18 cellular contexts compared by ENCODE assay signal in genomic region chrX:118864063-118864630, GRCh38. TPM values are rescaled to one million over a fixed set of nuclear protein-coding genes. Genes with fewer than 3 reads are reported as not detected.
"Had no signal": no experiment of that assay in that cellular context is flagged by ENCODE, and none has a peak within 500 bp of the region (broad histone marks: within the 10 kb centered on the region; RNA-seq: fewer than 3 reads in every experiment).

No MANE protein-coding gene starts in this region.

- H3K4me3 ChIP-seq: heart right ventricle, right atrium auricular region, sigmoid colon had no signal

- H3K36me3 ChIP-seq: heart right ventricle, right atrium auricular region, sigmoid colon had no signal

- H3K27ac ChIP-seq: heart right ventricle, right atrium auricular region, sigmoid colon had no signal

- H3K4me1 ChIP-seq: heart right ventricle, right atrium auricular region had no signal

- H3K9me3 ChIP-seq: heart right ventricle, right atrium auricular region, sigmoid colon had no signal

- DNase-seq: endodermal cell; erythroblast; foreskin melanocyte; heart right ventricle; hypothalamus; kidney glomerular epithelial cell; mammary epithelial cell; naive thymus-derived CD8-positive, alpha-beta T cell; posterior cingulate gyrus; sigmoid colon; small intestine; stimulated activated CD4-positive, alpha-beta T cell treated with anti-CD3 and anti-CD28 coated beads, Interleukin-12 subunit alpha, Interleukin-12 subunit beta, amount 100 ng/mL, for 4 hours; stimulated activated naive CD4-positive, alpha-beta T cell treated with Interleukin-2 at 50 U/mL for 16 hours; trophoblast cell had no signal

- ATAC-seq: heart right ventricle; left lobe of liver; naive thymus-derived CD8-positive, alpha-beta T cell had no signal

- H3K27me3 ChIP-seq: right atrium auricular region, sigmoid colon had no signal

RNA-seq across cellular contexts. Expression of gene ZCCHC12, which starts 40.5 kb away (rescaled TPM):
- total RNA-seq: left lobe of liver, mammary epithelial cell, mesenteric fat pad, mononuclear cell had no signal
- polyA plus RNA-seq: mammary epithelial cell had no signal
